ENCODE assay signal across 9 cellular contexts in genomic region chr14:99757331-99758070, GRCh38. TPM values are rescaled to one million over a fixed set of nuclear protein-coding genes. Genes with fewer than 3 reads are reported as not detected.
DNase-seq lines count a peak whose midpoint lies in the region; ATAC-seq, FAIRE-seq and TF ChIP-seq lines count a peak whose summit lies in the region.
"Had no signal": no experiment of that assay in that cellular context is flagged by ENCODE, and none has a peak within 500 bp of the region (broad histone marks: within the 10 kb centered on the region; RNA-seq: fewer than 3 reads in every experiment).

No MANE protein-coding gene starts in this region.

- no peak overlapping the region for H3K4me2 ChIP-seq in H1 (ENCODE audit: insufficient read depth in 1 of 2, low read depth in 2 of 2, low read length in 2 of 2)

- TF ChIP-seq CTCF in H1 (IDR thresholded peaks at IDR 0.05; ENCODE audit: control extremely low read depth in 1 of 3, insufficient read depth in 1 of 3, low read depth in 1 of 3, low read length in 3 of 3) = no peak
- no peak for TF ChIP-seq CTCF in CD4-positive, alpha-beta T cell (IDR thresholded peaks at IDR 0.05)

- H2AK5ac ChIP-seq in H1 (ENCODE audit: low read depth, low read length) = no peak overlapping the region

- no peak overlapping the region for H3K14ac ChIP-seq in H1 (ENCODE audit: insufficient read length)

- H3K4me1 Mint-ChIP-seq in activated naive CD4-positive, alpha-beta T cell treated with anti-CD3 and anti-CD28 coated beads for 36 hours (ENCODE audit: low read depth) = peaks cover 9% of the 10 kb centered on the region
- H3K4me1 Mint-ChIP-seq in CD4-positive, alpha-beta T cell (ENCODE audit: low read depth) = peaks cover 7% of the 10 kb centered on the region

- H3K27ac ChIP-seq in H1 (ENCODE audit: low read depth, low read length) = no peak overlapping the region
- no peak overlapping the region for H3K27ac ChIP-seq in CD4-positive, alpha-beta T cell (ENCODE audit: low read depth, low read length)

- no peak overlapping the region for H4K91ac ChIP-seq in H1 (replicated peaks; ENCODE audit: insufficient read length, low read length)

- H3K9ac ChIP-seq in H1 (replicated peaks in 1 of 4; ENCODE audit: extremely low read depth in 1 of 4, low read depth in 3 of 4, low read length in 3 of 4) = no peak overlapping the region

- 96% methylated on average over 12 of the region's 12 CpGs; no CpG with 5 or more reads in 1 of the 2 experiments for WGBS in H1 (ENCODE audit: extremely low coverage in 1 of 2, insufficient coverage in 1 of 2, insufficient read length in 1 of 2, insufficient replicate concordance in 2 of 2, low coverage in 1 of 2, low lambda C conversion rate in 2 of 2, missing lambda C conversion rate in 1 of 2), 2 experiments

- H3K4me1 ChIP-seq in H1 (replicated peaks in 1 of 4; ENCODE audit: control insufficient read depth in 3 of 4, insufficient read depth in 4 of 4, low read length in 3 of 4) = peaks cover 0 to 16% (median 9%) of the 10 kb centered on the region in 4 experiments; a peak in 6 of 7 replicates

- no peak overlapping the region for H2BK20ac ChIP-seq in H1 (ENCODE audit: low read length)

- H4K5ac ChIP-seq in H1 (ENCODE audit: insufficient read length, low read depth, low read length) = no peak overlapping the region

- H3K27me3 Mint-ChIP-seq in activated naive CD4-positive, alpha-beta T cell treated with anti-CD3 and anti-CD28 coated beads for 36 hours (ENCODE audit: low read depth) = peaks cover 16% of the 10 kb centered on the region
- peaks cover 37% of the 10 kb centered on the region for H3K27me3 Mint-ChIP-seq in CD4-positive, alpha-beta T cell

- no peaks in the 10 kb centered on the region for H3K9me3 Mint-ChIP-seq in activated naive CD4-positive, alpha-beta T cell treated with anti-CD3 and anti-CD28 coated beads for 36 hours
- no peaks in the 10 kb centered on the region for H3K9me3 Mint-ChIP-seq in CD4-positive, alpha-beta T cell

- H3K27ac Mint-ChIP-seq in activated naive CD4-positive, alpha-beta T cell treated with anti-CD3 and anti-CD28 coated beads for 36 hours = no peak overlapping the region
- H3K27ac Mint-ChIP-seq in CD4-positive, alpha-beta T cell = no peak overlapping the region
- H3K27ac Mint-ChIP-seq: activated CD8-positive, alpha-beta memory T cell treated with anti-CD3 and anti-CD28 coated beads, Interleukin-2, amount 10 ng/mL, durations not matched to agents 7 days and 5 days had no signal

- TF ChIP-seq EP300 in H1 (IDR thresholded peaks at IDR 0.05; ENCODE audit: borderline replicate concordance in 1 of 2, low read depth in 2 of 2, low read length in 2 of 2) = no peak

- CTCF ChIA-PET in H1 (lab: Charles Lee; ENCODE audit: partially characterized antibody) = interaction anchor here (0.7 to 2.3 kb wide), 7 partner anchors 8 to 130 kb away, joined by 3 to 7 read pairs (median 3); no protein-coding TSS in a partner anchor
- CTCF ChIA-PET in activated naive CD4-positive, alpha-beta T cell treated with anti-CD3 and anti-CD28 coated beads for 36 hours (lab: Charles Lee) = interaction anchor here (0.6 kb wide), 1 partner anchor 141 kb away, joined by 4 read pairs; no protein-coding TSS in a partner anchor
- CTCF ChIA-PET in CD4-positive, alpha-beta T cell (lab: Charles Lee) = no interaction called here

- no peaks in the 10 kb centered on the region for H3K79me1 ChIP-seq in H1 (ENCODE audit: low read depth, low read length)

- no peaks in the 10 kb centered on the region for H3K27me3 ChIP-seq in H1 (replicated peaks in 1 of 4; ENCODE audit: control insufficient read depth in 3 of 4, extremely low read depth in 1 of 4, insufficient read depth in 3 of 4, low read length in 3 of 4)
- H3K27me3 ChIP-seq in CD4-positive, alpha-beta T cell (ENCODE audit: control insufficient read depth, insufficient read depth, low read length) = peaks cover 25% of the 10 kb centered on the region

- intact Hi-C loops in activated naive CD4-positive, alpha-beta T cell treated with anti-CD3 and anti-CD28 coated beads for 36 hours (cut with micrococcal nuclease) = no loop called here
- intact Hi-C loops in CD4-positive, alpha-beta T cell (cut with DNase I, micrococcal nuclease) = no loop called here

- H3K36me3 Mint-ChIP-seq in activated naive CD4-positive, alpha-beta T cell treated with anti-CD3 and anti-CD28 coated beads for 36 hours (ENCODE audit: low read depth) = no peaks in the 10 kb centered on the region
- H3K36me3 Mint-ChIP-seq in CD4-positive, alpha-beta T cell (ENCODE audit: low read depth) = no peaks in the 10 kb centered on the region
- H3K36me3 Mint-ChIP-seq: activated CD8-positive, alpha-beta memory T cell treated with anti-CD3 and anti-CD28 coated beads, Interleukin-2, amount 10 ng/mL, durations not matched to agents 7 days and 5 days had no signal

- no peaks in the 10 kb centered on the region for H3K9me3 ChIP-seq in H1 (ENCODE audit: insufficient read depth in 2 of 2, low read depth in 1 of 2, low read length in 1 of 2)
- H3K9me3 ChIP-seq in CD4-positive, alpha-beta T cell (ENCODE audit: control insufficient read depth, low read length) = no peaks in the 10 kb centered on the region

- no peak overlapping the region for H3K23ac ChIP-seq in H1 (ENCODE audit: insufficient read length)

- no peak for ATAC-seq in CD4-positive, alpha-beta T cell (ENCODE audit: poor library complexity)
- ATAC-seq in HG02610 (IDR thresholded peaks at IDR 0.05; ENCODE audit: unreplicated experiment) = no peak
- ATAC-seq: activated CD8-positive, alpha-beta memory T cell treated with anti-CD3 and anti-CD28 coated beads, Interleukin-2, amount 10 ng/mL, durations not matched to agents 7 days and 5 days had no signal

- DNase-seq in Ammon's horn (ENCODE audit: low spot score) (peak; percentile 54), NCI-H1694 (lab: John Stamatoyannopoulos, UW) (peak; percentile 44), H1 (ENCODE audit: low read depth in 1 of 2, low spot score in 2 of 2) (no peak), occipital lobe (lab: John Stamatoyannopoulos, UW) (peak; percentile 28)
- DNase-seq in activated naive CD4-positive, alpha-beta T cell treated with anti-CD3 and anti-CD28 coated beads for 36 hours = no peak
- no peak for DNase-seq in activated CD4-positive, CD25-positive, alpha-beta regulatory T cell (lab: John Stamatoyannopoulos, UW)
- DNase-seq in CD4-positive, alpha-beta T cell = no peak
- DNase-seq: activated CD8-positive, alpha-beta memory T cell treated with anti-CD3 and anti-CD28 coated beads, Interleukin-2, amount 10 ng/mL, durations not matched to agents 7 days and 5 days had no signal

- H2BK120ac ChIP-seq in H1 (replicated peaks; ENCODE audit: low read depth, low read length) = no peak overlapping the region

- H3K79me2 ChIP-seq in H1 (ENCODE audit: control insufficient read depth in 1 of 2, insufficient read depth in 2 of 2, low read length in 2 of 2) = no peaks in the 10 kb centered on the region

- no peak for TF ChIP-seq POLR2A in H1 (IDR thresholded peaks at IDR 0.05; ENCODE audit: control extremely low read depth in 1 of 2, low read depth in 2 of 2, low read length in 2 of 2)

- POLR2A ChIA-PET in H1 (lab: Charles Lee; ENCODE audit: partially characterized antibody) = interaction anchor here (1.0 kb wide), 1 partner anchor 19 kb away, joined by 3 read pairs; no protein-coding TSS in a partner anchor
- POLR2A ChIA-PET in CD4-positive, alpha-beta T cell (lab: Charles Lee) = interaction anchor here (0.6 kb wide), 1 partner anchor 761 kb away, joined by 3 read pairs; no protein-coding TSS in a partner anchor

- H3K4ac ChIP-seq in H1 (replicated peaks; ENCODE audit: insufficient read length, low read depth, low read length) = no peak overlapping the region

- no peaks in the 10 kb centered on the region for H3K36me3 ChIP-seq in H1 (ENCODE audit: control insufficient read depth in 2 of 4, insufficient read depth in 4 of 4, low read length in 3 of 4)

- no peaks in the 10 kb centered on the region for H3K23me2 ChIP-seq in H1 (ENCODE audit: low read depth, low read length)

- H4K8ac ChIP-seq in H1 (ENCODE audit: extremely low read depth, insufficient read depth, low read length) = no peak overlapping the region

- no peak overlapping the region for H3K18ac ChIP-seq in H1 (ENCODE audit: extremely low read depth, low read length)

- no peak overlapping the region for H3K4me3 Mint-ChIP-seq in activated naive CD4-positive, alpha-beta T cell treated with anti-CD3 and anti-CD28 coated beads for 36 hours
- H3K4me3 Mint-ChIP-seq in CD4-positive, alpha-beta T cell = no peak overlapping the region
- H3K4me3 Mint-ChIP-seq: activated CD8-positive, alpha-beta memory T cell treated with anti-CD3 and anti-CD28 coated beads, Interleukin-2, amount 10 ng/mL, durations not matched to agents 7 days and 5 days had no signal

- no peaks in the 10 kb centered on the region for H4K20me1 ChIP-seq in H1 (replicated peaks in 1 of 2; ENCODE audit: control insufficient read depth in 1 of 2, insufficient read depth in 2 of 2, low read length in 2 of 2)

- H3K56ac ChIP-seq in H1 (replicated peaks; ENCODE audit: insufficient read length, low read depth, low read length) = no peak overlapping the region

- no peak for FAIRE-seq in H1 (lab: Jason Lieb, UNC)

- no peak overlapping the region for H2BK5ac ChIP-seq in H1 (ENCODE audit: low read depth, low read length)

- H3K4me3 ChIP-seq in H1 (ENCODE audit: extremely low read depth in 1 of 4, insufficient read depth in 2 of 4, low read depth in 3 of 4, low read length in 4 of 4) = no peak overlapping the region

- H2AFZ ChIP-seq in H1 (ENCODE audit: low read length) = no peak overlapping the region

- no peak for TF ChIP-seq RAD21 in H1 (IDR thresholded peaks at IDR 0.05 in 1 of 2, conservative IDR thresholded peaks at IDR 0.05 in 1 of 2; ENCODE audit: low read depth in 2 of 2, low read length in 2 of 2)

- H2BK12ac ChIP-seq in H1 (ENCODE audit: low read depth, low read length) = no peak overlapping the region

- 0 out of 2 replicates have a peak overlapping the region, but pooled peaks have one; percentile 34 for H2BK15ac ChIP-seq in H1 (ENCODE audit: low read length)

TF ChIP-seq in H1, 55 proteins besides CTCF, POLR2A, EP300 and RAD21 (continues in another document):
- TF ChIP-seq EZH2 (IDR thresholded peaks at IDR 0.05; ENCODE audit: low read depth, low read length, severe bottlenecking) (no peak), CREB1 (IDR thresholded peaks at IDR 0.05) (no peak)

RNA-seq across cellular contexts. Expression of gene EML1, which starts 35.7 kb away (rescaled TPM):
- 24.7 and 32.9 TPM in 2 replicates for total RNA-seq in H1 (2021; fragmentation: NEBNext Ultra II Directional; extraction: Animal tissue kit (Norgen Biotek cat#: 25700))
- polyA plus RNA-seq in H1 (2011; rRNA removed) = 9.8 and 11.1 TPM in 2 replicates
- polyA plus RNA-seq in H1 (2011; cell fraction: cytosol; rRNA removed) = 11.8 TPM
- polyA plus RNA-seq in H1 (2011; cell fraction: nucleus; rRNA removed) = 30.9 TPM
- polyA plus RNA-seq in H1 (2012, experiment 1 of 2) = 16.6 to 36.3 TPM (median 23.0 TPM) in 4 replicates
- 3.3 TPM for polyA plus RNA-seq in H1 (2012, experiment 2 of 2)
- polyA plus RNA-seq in H1 (2013, experiment 1 of 2) = 6.5 TPM
- polyA plus RNA-seq in H1 (2013, experiment 2 of 2) = 6.7 TPM
- polyA minus RNA-seq in H1 (2011; rRNA and poly(A)+ RNA removed) = 55.1 and 82.5 TPM in 2 replicates
- 20.8 TPM for polyA minus RNA-seq in H1 (2011; cell fraction: cytosol; rRNA and poly(A)+ RNA removed)
- 60.8 TPM for polyA minus RNA-seq in H1 (2011; cell fraction: nucleus; rRNA and poly(A)+ RNA removed)
- total RNA-seq in occipital lobe = 137 TPM
- total RNA-seq in activated naive CD4-positive, alpha-beta T cell treated with anti-CD3 and anti-CD28 coated beads for 36 hours = 1 to 10 TPM in 1 of 2 experiments, under 1 TPM in 1; 0.91 to 1.2 TPM
- under 1 TPM in 1 of 2 experiments, not detected in 1; 0.59 TPM for total RNA-seq in CD4-positive, alpha-beta T cell
- total RNA-seq: activated CD8-positive, alpha-beta memory T cell treated with anti-CD3 and anti-CD28 coated beads, Interleukin-2, amount 10 ng/mL, durations not matched to agents 7 days and 5 days had no signal

Comparison
In these comparisons a context has a peak if more than half of its experiments do, and no peak if none do; other contexts are left out.
1. DNase-seq: peak in Ammon's horn (single experiment), NCI-H1694 (single experiment) and occipital lobe (single experiment); none in H1 (0 of 2), activated naive CD4-positive, alpha-beta T cell treated with anti-CD3 and anti-CD28 coated beads for 36 hours (single experiment), activated CD4-positive, CD25-positive, alpha-beta regulatory T cell (0 of 4) and CD4-positive, alpha-beta T cell (0 of 10).
2. RNA of gene EML1, which starts 35.7 kb away (total RNA-seq): 137 TPM in occipital lobe (single experiment) and 24.7 to 32.9 TPM in H1; 0.91 to 1.2 TPM in activated naive CD4-positive, alpha-beta T cell treated with anti-CD3 and anti-CD28 coated beads for 36 hours and 0.59 TPM in CD4-positive, alpha-beta T cell; every median in the first group is over 10 times any median in the second.